24 cellular contexts compared by ENCODE assay signal in the genomic region with DNA sequence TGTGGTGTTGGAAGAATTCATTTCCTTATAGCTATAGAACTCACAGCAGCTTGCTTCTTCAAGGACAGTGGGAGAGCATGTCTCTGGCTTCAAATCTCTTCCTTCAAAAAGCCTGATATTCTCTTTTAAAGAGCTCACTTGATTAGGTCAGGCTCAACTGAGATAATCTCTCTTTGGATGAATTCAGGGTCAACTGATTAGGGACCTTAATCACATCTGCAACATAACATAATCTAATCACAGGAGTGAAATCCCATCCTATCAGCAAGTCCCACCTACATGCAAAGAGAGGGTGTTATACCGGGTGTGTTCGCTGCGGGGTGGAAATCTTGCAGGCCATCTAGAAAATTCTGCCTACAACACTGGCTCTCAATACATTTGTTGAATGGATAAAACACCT.
"Had no signal": no experiment of that assay in that cellular context is flagged by ENCODE, and none has a peak within 500 bp of the region (broad histone marks: within the 10 kb centered on the region; RNA-seq: fewer than 3 reads in every experiment).

No MANE protein-coding gene starts in this region.

- ATAC-seq: foreskin keratinocyte; gastroesophageal sphincter; heart left ventricle; left cardiac atrium; left ventricle myocardium superior; lower lobe of right lung; naive thymus-derived CD4-positive, alpha-beta T cell; psoas muscle; right cardiac atrium; stimulated activated memory B cell treated with anti-CD40 and anti-IgM and Interleukin-4, amounts not matched to agents 10 μg/mL and 1 μg/mL and 100 μg/mL, for 72 hours; stimulated activated naive CD8-positive, alpha-beta T cell treated with anti-CD3 and anti-CD28 coated beads, Interleukin-15, Interleukin-2, amounts not matched to agents 100 U/mL and 50 U/mL, for 24 hours had no signal

- H3K36me3 ChIP-seq: colonic mucosa, esophagus muscularis mucosa, gastroesophageal sphincter, heart left ventricle, lower lobe of right lung, ovary, spleen, tibial artery had no signal

- H2AFZ ChIP-seq: hepatocyte had no signal

- H3K4me1 ChIP-seq: colonic mucosa, foreskin keratinocyte, lower lobe of right lung, psoas muscle, spleen, testis had no signal

- DNase-seq: colonic mucosa; effector memory CD4-positive, alpha-beta T cell; heart left ventricle; left cardiac atrium; left ventricle myocardium superior; lower lobe of right lung; naive thymus-derived CD4-positive, alpha-beta T cell; occipital lobe; ovary; posterior cingulate gyrus; psoas muscle; right cardiac atrium; spleen; stimulated activated CD4-positive, alpha-beta T cell treated with anti-CD3 and anti-CD28 coated beads, Interleukin-4, amount 100 ng/mL, for 4 hours; stimulated activated naive CD8-positive, alpha-beta T cell treated with anti-CD3 and anti-CD28 coated beads, Interleukin-15, Interleukin-2, amounts not matched to agents 100 U/mL and 50 U/mL, for 24 hours; substantia nigra; testis; tibial artery had no signal

- H3K27me3 ChIP-seq: colonic mucosa, esophagus muscularis mucosa, foreskin keratinocyte, gastroesophageal sphincter, ovary, testis had no signal

- H3K9me3 ChIP-seq: colonic mucosa, lower lobe of right lung, ovary, testis had no signal

- H3K4me2 ChIP-seq: hepatocyte had no signal

- H3K27ac ChIP-seq: colonic mucosa, esophagus muscularis mucosa, foreskin keratinocyte, gastroesophageal sphincter, heart left ventricle, hepatocyte, lower lobe of right lung, ovary, psoas muscle, skin epidermis, spleen, testis, tibial artery had no signal

- H3K4me3 ChIP-seq: colonic mucosa, esophagus muscularis mucosa, gastroesophageal sphincter, heart left ventricle, hepatocyte, lower lobe of right lung, ovary, psoas muscle, skin epidermis, spleen, testis, tibial artery had no signal
